In the genomic region with DNA sequence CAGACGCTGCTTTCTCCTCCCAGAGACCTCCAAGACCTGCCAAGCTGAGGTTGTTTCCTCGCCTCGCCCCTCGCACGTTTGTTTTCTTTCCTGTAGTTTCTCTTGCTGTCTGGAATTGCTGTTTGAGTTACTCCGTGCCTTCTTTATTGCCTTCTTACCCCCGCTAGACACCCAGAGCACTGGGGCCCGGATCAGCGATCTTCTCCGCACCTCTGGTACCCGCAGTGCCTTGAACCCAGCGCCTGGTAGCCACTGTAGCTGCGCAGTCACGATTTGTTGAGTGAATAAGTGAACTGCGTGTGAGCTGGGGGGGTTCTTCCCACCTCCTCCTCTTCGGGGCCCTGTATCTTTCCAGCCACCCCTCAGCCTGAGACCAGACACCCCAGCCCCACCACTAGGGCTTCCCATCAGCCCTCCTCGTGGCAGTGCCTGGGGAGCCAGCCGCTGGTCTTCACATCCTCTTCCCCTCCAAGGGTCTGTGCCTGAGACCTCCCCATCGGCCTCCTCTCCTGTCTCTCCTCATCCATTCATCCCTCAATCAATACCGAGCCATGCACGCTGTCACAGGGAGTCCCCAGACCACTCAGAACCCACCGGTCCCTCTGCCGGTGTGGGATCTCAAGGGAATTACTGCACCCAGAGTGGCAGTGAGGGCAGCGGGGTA, we compare ENCODE assay signal across 16 cellular contexts. TPM values are rescaled to one million over a fixed set of nuclear protein-coding genes. Genes with fewer than 3 reads are reported as not detected.
A peak's percentile ranks its signal among the peaks of the same experiment; 100 is the strongest.
DNase-seq lines count a peak whose midpoint lies in the region; ATAC-seq and TF ChIP-seq lines count a peak whose summit lies in the region.
"Had no signal": no experiment of that assay in that cellular context is flagged by ENCODE, and none has a peak within 500 bp of the region (broad histone marks: within the 10 kb centered on the region; RNA-seq: fewer than 3 reads in every experiment).

No MANE protein-coding gene starts in this region.

- H3K4me3 Mint-ChIP-seq in Caco-2 (ENCODE audit: unreplicated experiment) (peak overlapping the region; percentile 93), neural crest cell (peak overlapping the region; percentile 86)

- H3K36me3 Mint-ChIP-seq in Caco-2 (ENCODE audit: insufficient read depth, unreplicated experiment) (peaks cover 25% of the 10 kb centered on the region), neural crest cell (ENCODE audit: low read depth) (no peaks in the 10 kb centered on the region)

- DNase-seq in Caco-2, result no peak
- no peak for DNase-seq in OCI-LY7 (ENCODE audit: low spot score)
- DNase-seq in neural crest cell (ENCODE audit: low read depth, low spot score), result no peak
- DNase-seq in GM13976 (ENCODE audit: low spot score), result no peak
- DNase-seq in MV-4-11 (lab: John Stamatoyannopoulos, UW), result no peak
- no peak for DNase-seq in DMS 273 treated with DMSO at 0.1 percent for 48 hours (lab: John Stamatoyannopoulos, UW)
- DNase-seq: activated CD4-positive, alpha-beta T cell treated with anti-CD3 and anti-CD28 coated beads, Interleukin-2, amount 50 U/mL, for 48 hours; dermis blood vessel endothelial cell; foreskin fibroblast; mucosa of descending colon; NCI-H1436 had no signal

- H3K9me2 ChIP-seq in OCI-LY7 (ENCODE audit: insufficient read depth, low read length), result no peaks in the 10 kb centered on the region

- H3K9me3 ChIP-seq in Caco-2, result no peaks in the 10 kb centered on the region
- H3K9me3 ChIP-seq in OCI-LY7 (ENCODE audit: low read length), result no peaks in the 10 kb centered on the region
- no peaks in the 10 kb centered on the region for H3K9me3 ChIP-seq in esophagus (ENCODE audit: control insufficient read depth in 2 of 2, insufficient read depth in 1 of 2, low read depth in 1 of 2, low read length in 1 of 2)
- H3K9me3 ChIP-seq: mucosa of descending colon, thoracic aorta had no signal

- peak overlapping the region; percentile 27; the same call in 1 of the 2 replicates for H2AFZ ChIP-seq in OCI-LY7 (ENCODE audit: low read length)

- POLR2A ChIA-PET in Caco-2 (lab: Charles Lee), result no interaction called here
- POLR2A ChIA-PET in OCI-LY7 (lab: Charles Lee), result no interaction called here

- peak overlapping the region; percentile 83 for H3K4me2 ChIP-seq in OCI-LY7 (ENCODE audit: low read length)

- peaks cover 38% of the 10 kb centered on the region for H3K79me2 ChIP-seq in OCI-LY7 (ENCODE audit: insufficient read depth, low read depth, low read length)

- H3K4me1 ChIP-seq in Caco-2, result peaks cover 40% of the 10 kb centered on the region
- peaks cover 68% of the 10 kb centered on the region for H3K4me1 ChIP-seq in OCI-LY7 (ENCODE audit: insufficient read depth, low read length, poor library complexity, severe bottlenecking)
- peaks cover 0 to 2% of the 10 kb centered on the region in 2 donors for H3K4me1 ChIP-seq in esophagus (ENCODE audit: control insufficient read depth in 2 of 2, insufficient read depth in 2 of 2, low read length in 1 of 2)

- CTCF ChIA-PET in Caco-2 (lab: Charles Lee), result interaction anchor here (0.5 to 0.6 kb wide), 2 partner anchors 16 to 40 kb away, joined by 4 read pairs; no protein-coding TSS in a partner anchor
- CTCF ChIA-PET in OCI-LY7 (lab: Charles Lee; ENCODE audit: unreplicated experiment), result no interaction called here

- H3K4me3 ChIP-seq in Caco-2 (ENCODE audit: low read depth, low read length) (peak overlapping the region; percentile 94), OCI-LY7 (ENCODE audit: low read depth, low read length, poor library complexity, severe bottlenecking) (peak overlapping the region; percentile 85), esophagus (ENCODE audit: low read depth in 1 of 2, low read length in 2 of 2) (peak overlapping the region; percentile 62 to 70)
- H3K4me3 ChIP-seq: mucosa of descending colon, thoracic aorta had no signal

- intact Hi-C loops in Caco-2 (cut with micrococcal nuclease; ENCODE audit: unreplicated experiment), result no loop called here
- intact Hi-C loops in OCI-LY7 (cut with micrococcal nuclease; ENCODE audit: unreplicated experiment), result no loop called here

- H3K4me1 Mint-ChIP-seq in Caco-2 (ENCODE audit: low read depth, unreplicated experiment), result peaks cover 54% of the 10 kb centered on the region
- peaks cover 44% of the 10 kb centered on the region for H3K4me1 Mint-ChIP-seq in neural crest cell

- no peak for ATAC-seq in HG03457 (IDR thresholded peaks at IDR 0.05; ENCODE audit: unreplicated experiment)

- H3K9me3 Mint-ChIP-seq in Caco-2 (ENCODE audit: unreplicated experiment) (no peaks in the 10 kb centered on the region), neural crest cell (no peaks in the 10 kb centered on the region)
- H3K9me3 Mint-ChIP-seq: activated T-helper 2 cell treated with anti-CD3 and anti-CD28 coated beads, Interferon-gamma antibody, Interleukin-2, Interleukin-4, amounts not matched to agents 10 μg/mL and 5 μg/mL and 100 μg/mL, durations not matched to agents 14 hours and 24 hours and 36 hours had no signal

- H3K36me3 ChIP-seq in Caco-2 (ENCODE audit: control insufficient read depth, insufficient read depth, low read length) (no peaks in the 10 kb centered on the region), OCI-LY7 (ENCODE audit: insufficient read depth, low read length) (peaks cover 15% of the 10 kb centered on the region; the same call in 1 of the 2 replicates), esophagus (ENCODE audit: control insufficient read depth in 2 of 2, insufficient read depth in 2 of 2, low read length in 1 of 2) (no peaks in the 10 kb centered on the region)
- H3K36me3 ChIP-seq: thoracic aorta had no signal

- H3K27me3 Mint-ChIP-seq in Caco-2 (ENCODE audit: insufficient read depth, unreplicated experiment) (no peaks in the 10 kb centered on the region), neural crest cell (ENCODE audit: low read depth) (peaks cover 73% of the 10 kb centered on the region)

- no TSS peak for BruUV-seq in Caco-2 (replicated peaks; lab: Mats Ljungman, UMichigan)
- BruUV-seq in OCI-LY7 (replicated peaks; lab: Mats Ljungman, UMichigan), result no TSS peak

- TF ChIP-seq CTCF in Caco-2 (IDR thresholded peaks at IDR 0.05; ENCODE audit: insufficient read depth in 1 of 2, low read depth in 1 of 2, low read length in 1 of 2, severe bottlenecking in 1 of 2, unreplicated experiment in 1 of 2) (no peak), OCI-LY7 (conservative IDR thresholded peaks at IDR 0.05; ENCODE audit: low read length) (0 out of 2 replicates have a peak, but pooled peaks have one; percentile 25), neural crest cell (conservative IDR thresholded peaks at IDR 0.05) (no peak), GM13976 (IDR thresholded peaks at IDR 0.05; ENCODE audit: borderline replicate concordance, control extremely low read depth, extremely low read depth, insufficient read depth, missing control alignments) (no peak)

- 42 to 44% methylated on average over 24 of the region's 24 CpGs for WGBS in esophagus, 2 donors

- H3K27ac ChIP-seq in OCI-LY7 (ENCODE audit: low read depth, low read length, poor library complexity, severe bottlenecking), result no peak overlapping the region
- no peak overlapping the region for H3K27ac ChIP-seq in esophagus (ENCODE audit: low read depth in 2 of 2, low read length in 1 of 2)
- H3K27ac ChIP-seq: thoracic aorta had no signal

- in situ Hi-C loops in GM13976 (cut with MboI; ENCODE audit: low sequenced_read_pairs, unreplicated experiment), result no loop called here

- H3K27me3 ChIP-seq in Caco-2 (replicated peaks; ENCODE audit: control insufficient read depth, insufficient read depth, low read length) (no peaks in the 10 kb centered on the region), esophagus (ENCODE audit: control insufficient read depth in 1 of 2, insufficient read depth in 2 of 2, low read length in 2 of 2) (no peaks in the 10 kb centered on the region)

- H3K27ac Mint-ChIP-seq in Caco-2 (ENCODE audit: unreplicated experiment) (peak overlapping the region; percentile 13), neural crest cell (ENCODE audit: unreplicated experiment) (no peak overlapping the region)
- H3K27ac Mint-ChIP-seq: activated T-helper 2 cell treated with anti-CD3 and anti-CD28 coated beads, Interferon-gamma antibody, Interleukin-2, Interleukin-4, amounts not matched to agents 10 μg/mL and 5 μg/mL and 100 μg/mL, durations not matched to agents 14 hours and 24 hours and 36 hours had no signal

- H4K20me1 ChIP-seq in OCI-LY7 (ENCODE audit: insufficient read depth, low read length), result no peaks in the 10 kb centered on the region

RNA-seq across cellular contexts. Expression of gene BMP7, which starts 0.8 kb away (rescaled TPM):
- total RNA-seq in Caco-2 (2022) (266 and 317 TPM in 2 replicates), OCI-LY7 (2022) (2.2 and 3.7 TPM in 2 replicates), neural crest cell (13.8 and 14.5 TPM in 2 replicates)
- total RNA-seq in OCI-LY7 (2014; rRNA removed; shearing (Covaris generic)), result 72.2 and 94.2 TPM in 2 replicates
- polyA plus RNA-seq in esophagus, result 10 to 100 TPM; 17.6 to 28.7 TPM
- total RNA-seq: activated T-helper 2 cell treated with anti-CD3 and anti-CD28 coated beads, Interferon-gamma antibody, Interleukin-2, Interleukin-4, amounts not matched to agents 10 μg/mL and 5 μg/mL and 100 μg/mL, durations not matched to agents 14 hours and 24 hours and 36 hours; dermis blood vessel endothelial cell; T-helper 1 cell treated with Interleukin-12 subunit alpha and Interleukin-12 subunit beta and Interleukin-4 antibody, amounts not matched to agents 30 ng/mL and 1 ng/mL, for 36 hours had no signal
